Comparison of ENCODE assay signal across 8 cellular contexts in genomic region chr2:168247341-168248305, GRCh38. TPM values are rescaled to one million over a fixed set of nuclear protein-coding genes. Genes with fewer than 3 reads are reported as not detected.
DNase-seq lines count a peak whose midpoint lies in the region; ATAC-seq, FAIRE-seq and TF ChIP-seq lines count a peak whose summit lies in the region.

Gene STK39, minus strand, starts transcription at chr2:168247595. Its CDS starts 160 bp downstream, at chr2:168247435.

- no peak for FAIRE-seq in HepG2 (lab: Jason Lieb, UNC)

- TF ChIP-seq EP300 in HepG2 (IDR thresholded peaks at IDR 0.05; ENCODE audit: low read depth in 2 of 2, low read length in 2 of 2), result peak in 1 of 2 experiments; percentile 59; a peak in 1 of 4 replicates
- no peak for TF ChIP-seq EP300 in HepG2 (CRISPR knock-in tag; IDR thresholded peaks at IDR 0.05; ENCODE audit: borderline replicate concordance)

- H3K27me3 ChIP-seq in HepG2 (ENCODE audit: control insufficient read depth in 1 of 2, insufficient read depth in 2 of 2, low read length in 2 of 2), result no peaks in the 10 kb centered on the region

- H2AFZ ChIP-seq in HepG2 (ENCODE audit: low read length), result peak within 1 kb of the TSS; percentile 74

- intact Hi-C loops in HepG2 (cut with micrococcal nuclease; ENCODE audit: unreplicated experiment), result loop anchor here (1.0 to 5.0 kb wide), 7 partner anchors 25 to 89 kb away; no protein-coding TSS in a partner anchor

- peak; percentile 76 for TF ChIP-seq CTCF in HepG2 (CRISPR knock-in tag; IDR thresholded peaks at IDR 0.05)

- no peaks in the 10 kb centered on the region for H3K9me3 ChIP-seq in HepG2 (ENCODE audit: low read length)

- peak within 1 kb of the TSS; percentile 65 to 94 (median 81) for H3K4me3 ChIP-seq in HepG2 (replicated peaks in 1 of 3; ENCODE audit: insufficient read depth in 1 of 3, low read depth in 2 of 3, low read length in 3 of 3)

- H3K9ac ChIP-seq in HepG2 (ENCODE audit: insufficient read depth, low read depth, low read length), result peak within 1 kb of the TSS; percentile 87

- H3K4me1 ChIP-seq in HepG2 (ENCODE audit: insufficient read depth, low read length), result peaks cover 48% of the 10 kb centered on the region

- TSS peak; percentile 85 for BruUV-seq in HepG2 (replicated peaks; lab: Mats Ljungman, UMichigan)

- TF ChIP-seq POLR2A in HepG2 (IDR thresholded peaks at IDR 0.05; ENCODE audit: insufficient read depth in 1 of 2, low read depth in 2 of 2, low read length in 2 of 2), result peak; percentile 41 to 51; a peak in 3 of 4 replicates

- H3K4me2 ChIP-seq in HepG2 (ENCODE audit: low read depth, low read length), result peak within 1 kb of the TSS; percentile 94

- POLR2A ChIA-PET in HepG2 (lab: Yijun Ruan, JAX), result interaction anchor here (0.6 to 1.4 kb wide), 3 partner anchors 8 to 65 kb away, joined by 3 to 4 read pairs (median 3); no protein-coding TSS in a partner anchor

- DNase-seq in AG20443 (ENCODE audit: low spot score) (peak; percentile 92), NCI-H524 treated with DMSO at 0.1 percent for 48 hours (lab: John Stamatoyannopoulos, UW) (peak; percentile 41), dermis microvascular lymphatic vessel endothelial cell (ENCODE audit: low read depth in 2 of 2) (peak; percentile 15 to 73), HepG2 (ENCODE audit: low spot score) (peak; percentile 68)
- peak; percentile 71 for DNase-seq in activated CD4-positive, alpha-beta T cell treated with anti-CD3 and anti-CD28 coated beads, Interleukin-2, amount 50 U/mL, for 1 hour
- DNase-seq in stimulated activated CD4-positive, alpha-beta T cell treated with anti-CD3 and anti-CD28 coated beads, Interleukin-4, amount 100 ng/mL, for 1 hour, result peak; percentile 80

- peak; percentile 72 for TF ChIP-seq RAD21 in HepG2 (CRISPR knock-in tag; IDR thresholded peaks at IDR 0.05)

- WGBS in HepG2 (ENCODE audit: low lambda C conversion rate), result 2% methylated on average over 36 of the region's 91 CpGs

- peak within 1 kb of the TSS; percentile 74 for H3K27ac ChIP-seq in HepG2 (ENCODE audit: extremely low read length, insufficient read depth, low read length)

- ATAC-seq in GM19025 (IDR thresholded peaks at IDR 0.05; ENCODE audit: low read depth, unreplicated experiment) (peak; percentile 81), HG03342 (IDR thresholded peaks at IDR 0.05; ENCODE audit: unreplicated experiment) (peak; percentile 77), HepG2 (peak; percentile 83)

- no peaks in the 10 kb centered on the region; the same call in 1 of the 2 replicates for H4K20me1 ChIP-seq in HepG2 (ENCODE audit: insufficient read depth, low read length)

- no peaks in the 10 kb centered on the region for H3K36me3 ChIP-seq in HepG2 (replicated peaks in 1 of 2; ENCODE audit: control insufficient read depth in 1 of 2, insufficient read depth in 2 of 2, low read length in 2 of 2)

- in situ Hi-C loops in HepG2 (cut with HindIII; ENCODE audit: extremely low pct_ligation_motif_present, low pct_unique_long_range_greater_than_20kb), result loop anchor here (5.0 kb wide), 1 partner anchor 95 kb away; no protein-coding TSS in a partner anchor

- CTCF ChIA-PET in HepG2 (lab: Yijun Ruan, JAX; ENCODE audit: low intra/inter-chr PET ratio, low total read pairs), result interaction anchor here (0.9 to 1.6 kb wide), 2 partner anchors 88 to 111 kb away, joined by 4 to 7 read pairs; no protein-coding TSS in a partner anchor

- H3K79me2 ChIP-seq in HepG2 (ENCODE audit: insufficient read depth, low read length), result peaks cover 40% of the 10 kb centered on the region

TF ChIP-seq in HepG2, 621 proteins besides CTCF, POLR2A, EP300 and RAD21 (continues in another document):
- TF ChIP-seq CEBPG (CRISPR knock-in tag; IDR thresholded peaks at IDR 0.05) (0 out of 2 replicates have a peak, but pooled peaks have one; percentile 14), ZNF607 (CRISPR knock-in tag; IDR thresholded peaks at IDR 0.05; ENCODE audit: borderline replicate concordance) (peak; percentile 18; the same call in 1 of the 2 replicates), ELF1 (CRISPR knock-in tag; IDR thresholded peaks at IDR 0.05) (no peak), THYN1 (CRISPR knock-in tag; IDR thresholded peaks at IDR 0.05; ENCODE audit: borderline replicate concordance, low read depth) (no peak), TGIF2 (CRISPR knock-in tag; IDR thresholded peaks at IDR 0.05) (peak; percentile 69; the same call in 1 of the 2 replicates), CAMTA2 (CRISPR knock-in tag; IDR thresholded peaks at IDR 0.05; ENCODE audit: borderline replicate concordance) (no peak), GFI1 (CRISPR knock-in tag; IDR thresholded peaks at IDR 0.05; ENCODE audit: borderline replicate concordance) (peak; percentile 75; the same call in 1 of the 2 replicates)
- TF ChIP-seq, protein P1, sequence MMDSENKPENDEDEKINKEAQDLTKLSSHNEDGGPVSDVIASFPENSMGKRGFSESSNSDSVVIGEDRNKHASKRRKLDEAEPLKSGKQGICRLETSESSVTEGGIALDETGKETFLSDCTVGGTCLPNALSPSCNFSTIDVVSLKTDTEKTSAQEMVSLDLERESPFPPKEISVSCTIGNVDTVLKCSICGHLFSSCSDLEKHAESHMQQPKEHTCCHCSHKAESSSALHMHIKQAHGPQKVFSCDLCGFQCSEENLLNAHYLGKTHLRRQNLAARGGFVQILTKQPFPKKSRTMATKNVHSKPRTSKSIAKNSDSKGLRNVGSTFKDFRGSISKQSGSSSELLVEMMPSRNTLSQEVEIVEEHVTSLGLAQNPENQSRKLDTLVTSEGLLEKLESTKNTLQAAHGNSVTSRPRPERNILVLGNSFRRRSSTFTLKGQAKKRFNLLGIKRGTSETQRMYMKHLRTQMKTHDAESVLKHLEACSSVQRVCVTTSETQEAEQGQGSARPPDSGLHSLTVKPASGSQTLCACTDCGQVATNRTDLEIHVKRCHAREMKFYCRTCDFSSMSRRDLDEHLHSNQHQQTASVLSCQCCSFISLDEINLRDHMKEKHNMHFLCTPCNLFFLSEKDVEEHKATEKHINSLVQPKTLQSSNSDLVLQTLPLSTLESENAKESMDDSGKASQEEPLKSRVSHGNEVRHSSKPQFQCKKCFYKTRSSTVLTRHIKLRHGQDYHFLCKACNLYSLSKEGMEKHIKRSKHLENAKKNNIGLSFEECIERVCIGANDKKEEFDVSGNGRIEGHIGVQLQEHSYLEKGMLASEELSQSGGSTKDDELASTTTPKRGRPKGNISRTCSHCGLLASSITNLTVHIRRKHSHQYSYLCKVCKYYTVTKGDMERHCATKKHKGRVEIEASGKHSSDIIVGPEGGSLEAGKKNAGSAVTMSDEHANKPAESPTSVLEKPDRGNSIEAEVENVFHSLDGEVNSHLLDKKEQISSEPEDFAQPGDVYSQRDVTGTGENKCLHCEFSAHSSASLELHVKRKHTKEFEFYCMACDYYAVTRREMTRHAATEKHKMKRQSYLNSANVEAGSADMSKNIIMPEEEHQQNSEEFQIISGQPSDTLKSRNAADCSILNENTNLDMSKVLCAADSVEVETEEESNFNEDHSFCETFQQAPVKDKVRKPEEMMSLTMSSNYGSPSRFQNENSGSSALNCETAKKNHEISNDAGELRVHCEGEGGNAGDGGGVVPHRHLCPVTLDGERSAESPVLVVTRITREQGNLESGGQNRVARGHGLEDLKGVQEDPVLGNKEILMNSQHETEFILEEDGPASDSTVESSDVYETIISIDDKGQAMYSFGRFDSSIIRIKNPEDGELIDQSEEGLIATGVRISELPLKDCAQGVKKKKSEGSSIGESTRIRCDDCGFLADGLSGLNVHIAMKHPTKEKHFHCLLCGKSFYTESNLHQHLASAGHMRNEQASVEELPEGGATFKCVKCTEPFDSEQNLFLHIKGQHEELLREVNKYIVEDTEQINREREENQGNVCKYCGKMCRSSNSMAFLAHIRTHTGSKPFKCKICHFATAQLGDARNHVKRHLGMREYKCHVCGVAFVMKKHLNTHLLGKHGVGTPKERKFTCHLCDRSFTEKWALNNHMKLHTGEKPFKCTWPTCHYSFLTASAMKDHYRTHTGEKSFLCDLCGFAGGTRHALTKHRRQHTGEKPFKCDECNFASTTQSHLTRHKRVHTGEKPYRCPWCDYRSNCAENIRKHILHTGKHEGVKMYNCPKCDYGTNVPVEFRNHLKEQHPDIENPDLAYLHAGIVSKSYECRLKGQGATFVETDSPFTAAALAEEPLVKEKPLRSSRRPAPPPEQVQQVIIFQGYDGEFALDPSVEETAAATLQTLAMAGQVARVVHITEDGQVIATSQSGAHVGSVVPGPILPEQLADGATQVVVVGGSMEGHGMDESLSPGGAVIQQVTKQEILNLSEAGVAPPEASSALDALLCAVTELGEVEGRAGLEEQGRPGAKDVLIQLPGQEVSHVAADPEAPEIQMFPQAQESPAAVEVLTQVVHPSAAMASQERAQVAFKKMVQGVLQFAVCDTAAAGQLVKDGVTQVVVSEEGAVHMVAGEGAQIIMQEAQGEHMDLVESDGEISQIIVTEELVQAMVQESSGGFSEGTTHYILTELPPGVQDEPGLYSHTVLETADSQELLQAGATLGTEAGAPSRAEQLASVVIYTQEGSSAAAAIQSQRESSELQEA (CRISPR knock-in tag; IDR thresholded peaks at IDR 0.05; ENCODE audit: not compliant biosample characterization), result peak; percentile 74

RNA-seq across cellular contexts. Expression of gene STK39, which starts in this region (rescaled TPM):
- total RNA-seq in dermis microvascular lymphatic vessel endothelial cell, result 1.5 and 2.8 TPM in 2 replicates
- total RNA-seq in HepG2 (2016; rRNA removed; fragmentation: Illumina TruSeq; extraction: Trizol), result 27.3 and 27.5 TPM in 2 replicates
- 38.8 and 42.4 TPM in 2 replicates for total RNA-seq in HepG2 (2016; cell fraction: cytosol; rRNA removed; fragmentation: Illumina TruSeq; extraction: Trizol; ENCODE audit: low read depth)
- total RNA-seq in HepG2 (2016; cell fraction: insoluble cytoplasmic fraction; rRNA removed; fragmentation: Illumina TruSeq; extraction: Trizol), result 26.6 and 28.7 TPM in 2 replicates
- total RNA-seq in HepG2 (2016; cell fraction: membrane; rRNA removed; fragmentation: Illumina TruSeq; extraction: Trizol), result 34.3 and 39.4 TPM in 2 replicates
- total RNA-seq in HepG2 (2016; cell fraction: nucleus; rRNA removed; fragmentation: Illumina TruSeq; extraction: Trizol), result 28.1 and 30.8 TPM in 2 replicates
- 34.7 and 38.4 TPM in 2 replicates for polyA plus RNA-seq in HepG2 (2011; rRNA removed)
- 19.6 and 35.4 TPM in 2 replicates for polyA plus RNA-seq in HepG2 (2011; cell fraction: cytosol; rRNA removed)
- 15.4 and 20.0 TPM in 2 replicates for polyA plus RNA-seq in HepG2 (2011; cell fraction: nucleus; rRNA removed)
- polyA plus RNA-seq in HepG2 (2012), result 37.9 and 40.1 TPM in 2 replicates
- polyA plus RNA-seq in HepG2 (2016; cell fraction: cytosol; fragmentation: Illumina TruSeq; extraction: Trizol; ENCODE audit: low read depth), result 23.2 and 23.9 TPM in 2 replicates
- 39.3 and 39.7 TPM in 2 replicates for polyA plus RNA-seq in HepG2 (2016; cell fraction: insoluble cytoplasmic fraction; fragmentation: Illumina TruSeq; extraction: Trizol; ENCODE audit: low read depth)
- 33.8 and 36.7 TPM in 2 replicates for polyA plus RNA-seq in HepG2 (2016; cell fraction: membrane; fragmentation: Illumina TruSeq; extraction: Trizol; ENCODE audit: low read depth)
- polyA plus RNA-seq in HepG2 (2016; cell fraction: nucleus; fragmentation: Illumina TruSeq; extraction: Trizol; ENCODE audit: insufficient read depth, low read depth), result 24.8 and 27.7 TPM in 2 replicates
- polyA minus RNA-seq in HepG2 (2011; rRNA and poly(A)+ RNA removed; ENCODE audit: low replicate concordance), result 2.6 and 29.6 TPM in 2 replicates
- polyA minus RNA-seq in HepG2 (2011; cell fraction: cytosol; rRNA and poly(A)+ RNA removed), result 29.1 and 30.6 TPM in 2 replicates
- polyA minus RNA-seq in HepG2 (2011; cell fraction: nucleus; rRNA and poly(A)+ RNA removed), result 93.1 and 93.4 TPM in 2 replicates

Comparison
In these comparisons a context has a peak if more than half of its experiments do, and no peak if none do; other contexts are left out.
1. Peak in every context shown above with its lines: DNase-seq, ATAC-seq, H3K4me3 ChIP-seq and H3K27ac ChIP-seq.
2. DNase-seq: peak in every context shown above with its lines; median percentile 92 in AG20443; 80 in stimulated activated CD4-positive, alpha-beta T cell treated with anti-CD3 and anti-CD28 coated beads, Interleukin-4, amount 100 ng/mL, for 1 hour; 71 in activated CD4-positive, alpha-beta T cell treated with anti-CD3 and anti-CD28 coated beads, Interleukin-2, amount 50 U/mL, for 1 hour; 68 in HepG2; 44 in dermis microvascular lymphatic vessel endothelial cell; 41 in NCI-H524 treated with DMSO at 0.1 percent for 48 hours.